ENCODE assay signal across 21 cellular contexts in the genomic region with DNA sequence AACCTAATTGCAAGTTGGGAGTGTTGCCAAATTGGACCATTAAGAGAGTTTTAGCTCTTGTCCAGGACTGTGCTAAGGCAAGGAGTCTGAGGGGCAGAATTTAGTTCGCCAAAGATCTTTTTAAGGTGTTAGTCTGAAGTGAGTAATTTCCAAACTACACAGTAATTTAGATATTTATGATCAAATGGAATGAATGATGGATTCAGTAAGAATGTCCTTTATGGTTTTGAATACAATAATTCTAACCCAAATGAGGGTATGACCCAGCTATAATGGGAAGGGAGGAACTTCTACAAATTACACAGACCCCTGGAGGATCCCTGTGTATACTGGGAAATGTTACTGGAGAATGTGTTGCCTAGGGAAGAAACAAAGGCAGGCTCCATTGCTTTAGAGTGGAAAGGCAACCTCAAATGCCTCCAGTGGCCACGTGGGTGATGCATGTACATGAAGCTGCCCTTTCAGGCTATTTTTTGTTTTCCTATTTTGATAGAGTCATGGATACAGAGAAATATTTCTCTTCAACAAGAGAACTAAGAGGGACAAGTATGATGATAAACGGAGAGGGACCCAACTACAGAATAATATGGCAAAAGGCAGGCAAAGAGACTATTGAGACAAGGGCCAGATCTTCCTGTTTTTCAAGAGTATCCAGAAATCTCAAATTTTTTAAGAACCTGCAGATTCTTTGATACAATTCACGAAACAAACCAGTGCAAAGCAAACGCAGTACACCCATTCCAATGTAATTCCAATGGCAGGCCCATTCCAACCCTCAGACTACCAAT. TPM values are rescaled to one million over a fixed set of nuclear protein-coding genes. Genes with fewer than 3 reads are reported as not detected.
DNase-seq lines count a peak whose midpoint lies in the region; ATAC-seq, FAIRE-seq and TF ChIP-seq lines count a peak whose summit lies in the region.
"Had no signal": no experiment of that assay in that cellular context is flagged by ENCODE, and none has a peak within 500 bp of the region (broad histone marks: within the 10 kb centered on the region; RNA-seq: fewer than 3 reads in every experiment).

No MANE protein-coding gene starts in this region.

- 50 to 67% (median 53%) methylated on average over 5 of the region's 5 CpGs for WGBS in heart left ventricle, 4 donors
- 0% methylated on average over 5 of the region's 5 CpGs for WGBS in GM12878 (ENCODE audit: insufficient coverage, insufficient replicate concordance, low lambda C conversion rate, missing lambda C conversion rate)

- CTCF ChIA-PET in GM12878 (lab: Yijun Ruan, JAX): interaction anchor here (0.6 to 0.7 kb wide), 2 partner anchors 25 to 36 kb away, joined by 3 to 4 read pairs; no protein-coding TSS in a partner anchor

- no peaks in the 10 kb centered on the region for H3K9me3 ChIP-seq in heart left ventricle
- no peaks in the 10 kb centered on the region for H3K9me3 ChIP-seq in GM12878 (replicated peaks; ENCODE audit: control insufficient read depth, insufficient read depth, low read length)
- no peaks in the 10 kb centered on the region for H3K9me3 ChIP-seq in thoracic aorta
- no peaks in the 10 kb centered on the region for H3K9me3 ChIP-seq in effector memory CD4-positive, alpha-beta T cell (ENCODE audit: control insufficient read depth, low read length)
- H3K9me3 ChIP-seq: BLaER1 treated with 17β-estradiol and CSF1 and Interleukin-3, amounts not matched to agents 10 nM and 100 nM; SJSA1 had no signal

- POLR2A ChIA-PET in GM12878 (lab: Charles Lee): no interaction called here

- no peak overlapping the region for H3K4me2 ChIP-seq in GM12878 (ENCODE audit: control insufficient read depth, insufficient read depth)
- H3K4me2 ChIP-seq: GM23338, KMS-11 had no signal

- no peak for TF ChIP-seq EP300 in GM12878 (IDR thresholded peaks at IDR 0.05; ENCODE audit: borderline replicate concordance in 1 of 2, control insufficient read depth in 1 of 2, low read depth in 2 of 2, low read length in 2 of 2)

- peak in 3 of 4 donors; percentile 42 to 56 (median 43) for ATAC-seq in heart left ventricle
- ATAC-seq in left cardiac atrium: no peak
- ATAC-seq in GM12878: no peak
- peak; percentile 48 for ATAC-seq in stimulated activated effector memory CD8-positive, alpha-beta T cell treated with anti-CD3 and anti-CD28 coated beads, Interleukin-12 subunit alpha, Interleukin-12 subunit beta, amount 100 ng/mL, for 72 hours
- ATAC-seq in thoracic aorta (ENCODE audit: insufficient number of reproducible peaks, low FRiP score, low read depth): peak; percentile 17
- ATAC-seq: CD8-positive, alpha-beta T cell; GM23338 had no signal

- DNase-seq in heart left ventricle (no peak), left cardiac atrium (no peak), GM12878 (ENCODE audit: low read depth, low spot score) (no peak), thoracic aorta (ENCODE audit: low spot score) (no peak), hypothalamus (lab: John Stamatoyannopoulos, UW) (no peak), globus pallidus (ENCODE audit: low spot score) (no peak)
- DNase-seq in stimulated activated effector memory CD8-positive, alpha-beta T cell treated with anti-CD3 and anti-CD28 coated beads, Interleukin-12 subunit alpha, Interleukin-12 subunit beta, amount 100 ng/mL, for 72 hours (ENCODE audit: low spot score in 2 of 2): no peak
- no peak for DNase-seq in effector memory CD4-positive, alpha-beta T cell
- DNase-seq: CD8-positive, alpha-beta T cell; DMS53; EL; NCI-H1417 treated with DMSO at 0.1 percent for 48 hours; NCI-H187 treated with DMSO at 0.1 percent for 48 hours; NCI-H226; NCI-H524 had no signal

- H3K27ac Mint-ChIP-seq in stimulated activated effector memory CD8-positive, alpha-beta T cell treated with anti-CD3 and anti-CD28 coated beads, Interleukin-12 subunit alpha, Interleukin-12 subunit beta, amount 100 ng/mL, for 72 hours: no peak overlapping the region
- H3K27ac Mint-ChIP-seq: CD8-positive, alpha-beta T cell; GM23338 had no signal

- no peak overlapping the region for H3K4me3 ChIP-seq in heart left ventricle
- H3K4me3 ChIP-seq in GM12878: no peak overlapping the region
- H3K4me3 ChIP-seq in thoracic aorta: no peak overlapping the region
- H3K4me3 ChIP-seq in effector memory CD4-positive, alpha-beta T cell (ENCODE audit: insufficient read depth, low read depth, low read length, poor library complexity, severe bottlenecking): no peak overlapping the region
- H3K4me3 ChIP-seq: BLaER1 treated with 17β-estradiol and CSF1 and Interleukin-3, amounts not matched to agents 10 nM and 100 nM; GM23338; SJSA1 had no signal

- no peak for FAIRE-seq in GM12878 (lab: Jason Lieb, UNC)
- FAIRE-seq: GM12891 had no signal

- H3K4me3 Mint-ChIP-seq in stimulated activated effector memory CD8-positive, alpha-beta T cell treated with anti-CD3 and anti-CD28 coated beads, Interleukin-12 subunit alpha, Interleukin-12 subunit beta, amount 100 ng/mL, for 72 hours: no peak overlapping the region
- H3K4me3 Mint-ChIP-seq: CD8-positive, alpha-beta T cell; GM23338 had no signal

- H3K4me1 Mint-ChIP-seq in stimulated activated effector memory CD8-positive, alpha-beta T cell treated with anti-CD3 and anti-CD28 coated beads, Interleukin-12 subunit alpha, Interleukin-12 subunit beta, amount 100 ng/mL, for 72 hours: no peaks in the 10 kb centered on the region

- TF ChIP-seq POLR2A in heart left ventricle (IDR thresholded peaks at IDR 0.05) (no peak), GM12878 (IDR thresholded peaks at IDR 0.05; ENCODE audit: low read depth, low read length) (no peak)

- H3K27ac ChIP-seq in heart left ventricle (peak overlapping the region in 1 of 12 donors; percentile 13), GM12878 (ENCODE audit: control insufficient read depth, insufficient read depth) (no peak overlapping the region), thoracic aorta (no peak overlapping the region)
- no peak overlapping the region for H3K27ac ChIP-seq in effector memory CD4-positive, alpha-beta T cell (ENCODE audit: insufficient read depth, low read length, poor library complexity, severe bottlenecking)
- H3K27ac ChIP-seq: BLaER1 treated with 17β-estradiol and CSF1 and Interleukin-3, amounts not matched to agents 10 nM and 100 nM; HL-60; KMS-11; SJSA1 had no signal

- no peaks in the 10 kb centered on the region for H3K36me3 Mint-ChIP-seq in stimulated activated effector memory CD8-positive, alpha-beta T cell treated with anti-CD3 and anti-CD28 coated beads, Interleukin-12 subunit alpha, Interleukin-12 subunit beta, amount 100 ng/mL, for 72 hours
- H3K36me3 Mint-ChIP-seq: CD8-positive, alpha-beta T cell had no signal

- H4K20me1 ChIP-seq in GM12878 (ENCODE audit: control insufficient read depth, insufficient read depth): no peaks in the 10 kb centered on the region
- H4K20me1 ChIP-seq: BLaER1 treated with 17β-estradiol and CSF1 and Interleukin-3, amounts not matched to agents 10 nM and 100 nM had no signal

- H3K79me2 ChIP-seq in GM12878 (ENCODE audit: control insufficient read depth, insufficient read depth, low read length): no peaks in the 10 kb centered on the region

- in situ Hi-C loops in GM12878 (cut with MboI): no loop called here

- H3K9ac ChIP-seq in GM12878 (ENCODE audit: control insufficient read depth, insufficient read depth, low read length): no peak overlapping the region
- H3K9ac ChIP-seq: BLaER1 treated with 17β-estradiol and CSF1 and Interleukin-3, amounts not matched to agents 10 nM and 100 nM; KMS-11 had no signal

- intact Hi-C loops in heart left ventricle (cut with DNase I): no loop called here
- intact Hi-C loops in left cardiac atrium (cut with DNase I): no loop called here
- intact Hi-C loops in GM12878 (cut with micrococcal nuclease; ENCODE audit: unreplicated experiment): no loop called here

- H3K9me3 Mint-ChIP-seq in stimulated activated effector memory CD8-positive, alpha-beta T cell treated with anti-CD3 and anti-CD28 coated beads, Interleukin-12 subunit alpha, Interleukin-12 subunit beta, amount 100 ng/mL, for 72 hours: no peaks in the 10 kb centered on the region
- H3K9me3 Mint-ChIP-seq: CD8-positive, alpha-beta T cell; GM23338 had no signal

- H3K27me3 ChIP-seq in heart left ventricle: no peaks in the 10 kb centered on the region
- H3K27me3 ChIP-seq in GM12878 (replicated peaks in 1 of 2; ENCODE audit: control insufficient read depth in 2 of 2, insufficient read depth in 2 of 2, low read length in 1 of 2): no peaks in the 10 kb centered on the region; a peak in 1 of 4 replicates
- H3K27me3 ChIP-seq in thoracic aorta (replicated peaks; ENCODE audit: insufficient read depth): no peaks in the 10 kb centered on the region
- H3K27me3 ChIP-seq in effector memory CD4-positive, alpha-beta T cell (replicated peaks; ENCODE audit: control insufficient read depth, insufficient read depth, low read length, poor library complexity, severe bottlenecking): no peaks in the 10 kb centered on the region
- H3K27me3 ChIP-seq: BLaER1 treated with 17β-estradiol and CSF1 and Interleukin-3, amounts not matched to agents 10 nM and 100 nM; SJSA1 had no signal

- H3K36me3 ChIP-seq in heart left ventricle: peaks cover 0 to 26% (median 5%) of the 10 kb centered on the region in 9 donors
- no peaks in the 10 kb centered on the region for H3K36me3 ChIP-seq in GM12878 (ENCODE audit: control insufficient read depth in 2 of 2, insufficient read depth in 2 of 2, low read length in 1 of 2)
- H3K36me3 ChIP-seq in thoracic aorta: no peaks in the 10 kb centered on the region
- no peaks in the 10 kb centered on the region for H3K36me3 ChIP-seq in effector memory CD4-positive, alpha-beta T cell (ENCODE audit: control insufficient read depth, insufficient read depth, low read length)

- H3K4me1 ChIP-seq in heart left ventricle: peaks cover 0 to 37% (median 7%) of the 10 kb centered on the region in 12 donors
- no peaks in the 10 kb centered on the region for H3K4me1 ChIP-seq in GM12878 (ENCODE audit: control insufficient read depth, insufficient read depth, low read length)
- no peaks in the 10 kb centered on the region for H3K4me1 ChIP-seq in thoracic aorta (ENCODE audit: control insufficient read depth in 1 of 2, low read depth in 2 of 2)
- H3K4me1 ChIP-seq in effector memory CD4-positive, alpha-beta T cell (ENCODE audit: control insufficient read depth, insufficient read depth, low read length, poor library complexity, severe bottlenecking): no peaks in the 10 kb centered on the region
- H3K4me1 ChIP-seq: SJSA1 had no signal

- BruUV-seq in GM12878 (replicated peaks; lab: Mats Ljungman, UMichigan): no TSS peak

- no peak overlapping the region for H2AFZ ChIP-seq in GM12878 (ENCODE audit: control insufficient read depth, low read depth, low read length)
- H2AFZ ChIP-seq: GM23338 had no signal

- TF ChIP-seq RAD21 in GM12878 (IDR thresholded peaks at IDR 0.05; ENCODE audit: insufficient read depth, low read depth, low read length): no peak

- RAD21 ChIA-PET in GM12878 (lab: Charles Lee; ENCODE audit: unreplicated experiment): no interaction called here

- SMC1A ChIA-PET in GM12878 (lab: Charles Lee; ENCODE audit: uncharacterized antibody, unreplicated experiment): interaction anchor here (0.8 to 1.6 kb wide), 2 partner anchors 13 to 60 kb away, joined by 3 to 4 read pairs; no protein-coding TSS in a partner anchor

- TF ChIP-seq CTCF in heart left ventricle (IDR thresholded peaks at IDR 0.05) (no peak), GM12878 (IDR thresholded peaks at IDR 0.05 in 2 of 3, conservative IDR thresholded peaks at IDR 0.05 in 1 of 3; ENCODE audit: control insufficient read depth in 2 of 3, extremely low read depth in 1 of 3, insufficient read depth in 1 of 3, low read depth in 3 of 3, low read length in 3 of 3) (no peak), thoracic aorta (IDR thresholded peaks at IDR 0.05) (no peak)

RNA-seq across cellular contexts. Expression of a gene that starts 25.4 kb away (rescaled TPM):
- total RNA-seq in heart left ventricle (100 to 1,000 TPM in 2 of 9 donors, 10 to 100 TPM in 7; 49.5 to 120 (median 66.1) TPM), left cardiac atrium (10 to 100 TPM; 44.9 to 66.6 TPM), GM12878 (2014; rRNA removed) (3.2 and 3.4 TPM in 2 replicates), GM12878 (2014; rRNA removed; fragmentation: Illumina TruSeq; extraction: Trizol) (3.1 and 3.9 TPM in 2 replicates), GM12878 (2021) (3.4 TPM in 2 replicates), thoracic aorta (10 to 100 TPM; 44.7 to 67.4 TPM)
- polyA plus RNA-seq in heart left ventricle (100 to 1,000 TPM in 1 of 2 donors, 10 to 100 TPM in 1; 56.2 to 153 TPM), GM12878 (2011; rRNA removed) (0.20 and 0.23 TPM in 2 replicates), GM12878 (2014; fragmentation: Illumina TruSeq; extraction: Trizol) (3.6 and 4.5 TPM in 2 replicates), GM12878 (2014; fragmentation: Nextera tagmentation; extraction: Ambion mirVana) (1 to 10 TPM; 3.5 to 4.0 TPM), GM12878 (2014; rRNA removed) (2.0 and 4.4 TPM in 2 replicates), GM12878 (2016; fragmentation: Nextera tagmentation; extraction: Ambion mirVana) (1 to 10 TPM; 3.0 to 3.3 TPM)
- total RNA-seq in GM12878 (2013; cell fraction: nucleolus; rRNA removed): 17.0 and 21.9 TPM in 2 replicates
- polyA plus RNA-seq in GM12878 (2011; ENCODE audit: low read depth): not detected
- polyA plus RNA-seq in GM12878 (2011; cell fraction: cytosol; rRNA removed): 0.07 and 0.13 TPM in 2 replicates
- 0.22 and 0.39 TPM in 2 replicates for polyA plus RNA-seq in GM12878 (2011; cell fraction: nucleus; rRNA removed)
- 0.14 TPM in 1 of 2 replicates, not detected in the other for polyA plus RNA-seq in GM12878 (2012)
- 1.2 TPM in 1 of 2 replicates, not detected in the other for polyA minus RNA-seq in GM12878 (2011; rRNA and poly(A)+ RNA removed)
- 2.7 TPM in 1 of 2 replicates, not detected in the other for polyA minus RNA-seq in GM12878 (2011; cell fraction: cytosol; rRNA and poly(A)+ RNA removed)
- 0.38 and 0.97 TPM in 2 replicates for polyA minus RNA-seq in GM12878 (2011; cell fraction: nucleus; rRNA and poly(A)+ RNA removed)
- total RNA-seq: CD8-positive, alpha-beta T cell had no signal

Comparison
In these comparisons a context has a peak if more than half of its experiments do, and no peak if none do; other contexts are left out.
1. ATAC-seq: peak in heart left ventricle (3 of 4), stimulated activated effector memory CD8-positive, alpha-beta T cell treated with anti-CD3 and anti-CD28 coated beads, Interleukin-12 subunit alpha, Interleukin-12 subunit beta, amount 100 ng/mL, for 72 hours (single experiment) and thoracic aorta (single experiment); none in left cardiac atrium (0 of 2) and GM12878 (single experiment).